Comparison of ENCODE assay signal across 8 cellular contexts in genomic region chr19:16371540-16371986, GRCh38. TPM values are rescaled to one million over a fixed set of nuclear protein-coding genes. Genes with fewer than 3 reads are reported as not detected.
DNase-seq lines count a peak whose midpoint lies in the region; ATAC-seq and TF ChIP-seq lines count a peak whose summit lies in the region.

No MANE protein-coding gene starts in this region.

- ATAC-seq in GM21381 (IDR thresholded peaks at IDR 0.05; ENCODE audit: unreplicated experiment) (peak; percentile 68), lung (ENCODE audit: insufficient read depth, low FRiP score) (peak; percentile 19)

- H3K79me2 ChIP-seq in MM.1S (ENCODE audit: low read length): peaks cover 9% of the 10 kb centered on the region

- H4K20me1 ChIP-seq in BLaER1 treated with 17β-estradiol and CSF1 and Interleukin-3, amounts not matched to agents 10 nM and 100 nM: peaks cover 0 to 91% (median 16%) of the 10 kb centered on the region in 11 experiments; a peak in 13 of 22 replicates
- no peaks in the 10 kb centered on the region for H4K20me1 ChIP-seq in MM.1S (ENCODE audit: insufficient read depth, low read length)

- peak overlapping the region in 8 of 11 experiments; percentile 36 to 81 (median 60); a peak in 15 of 22 replicates for H3K27ac ChIP-seq in BLaER1 treated with 17β-estradiol and CSF1 and Interleukin-3, amounts not matched to agents 10 nM and 100 nM
- peak overlapping the region; percentile 93 for H3K27ac ChIP-seq in MM.1S (ENCODE audit: low read length)
- peak overlapping the region in 1 of 2 donors; percentile 81 for H3K27ac ChIP-seq in lung (ENCODE audit: low read depth in 1 of 2, low read length in 1 of 2)
- peak overlapping the region; percentile 9 to 89 for H3K27ac ChIP-seq in testis

- H2AFZ ChIP-seq in MM.1S (ENCODE audit: low read length): no peak overlapping the region

- peaks cover 16 to 43% (median 33%) of the 10 kb centered on the region in 11 experiments for H3K36me3 ChIP-seq in BLaER1 treated with 17β-estradiol and CSF1 and Interleukin-3, amounts not matched to agents 10 nM and 100 nM
- H3K36me3 ChIP-seq in MM.1S (replicated peaks; ENCODE audit: insufficient read depth, low read length) (no peaks in the 10 kb centered on the region), lung (ENCODE audit: control insufficient read depth in 2 of 2, insufficient read depth in 2 of 2, low read length in 2 of 2) (peaks cover 0 to 9% of the 10 kb centered on the region in 2 donors), testis (ENCODE audit: low read depth, missing control alignments) (no peaks in the 10 kb centered on the region)

- 17 to 45% methylated on average over 18 of the region's 18 CpGs for WGBS in lung, 2 donors
- 58 to 59% methylated on average over 18 of the region's 18 CpGs for WGBS in testis, 2 donors

- no peak for TF ChIP-seq POLR2A in testis (IDR thresholded peaks at IDR 0.05)

- peaks cover 20 to 30% (median 29%) of the 10 kb centered on the region in 11 experiments for H3K27me3 ChIP-seq in BLaER1 treated with 17β-estradiol and CSF1 and Interleukin-3, amounts not matched to agents 10 nM and 100 nM
- H3K27me3 ChIP-seq in MM.1S (replicated peaks; ENCODE audit: insufficient read depth, low read length) (no peaks in the 10 kb centered on the region), lung (ENCODE audit: control insufficient read depth, insufficient read depth) (no peaks in the 10 kb centered on the region), testis (no peaks in the 10 kb centered on the region)

- H3K9me2 ChIP-seq in MM.1S (replicated peaks; ENCODE audit: insufficient read depth, low read length): no peaks in the 10 kb centered on the region

- intact Hi-C loops in testis (cut with DNase I; ENCODE audit: low total_unique reads): no loop called here

- peak overlapping the region; percentile 90 to 99 (median 97) for H3K4me2 ChIP-seq in BLaER1 treated with 17β-estradiol and CSF1 and Interleukin-3, amounts not matched to agents 10 nM and 100 nM
- H3K4me2 ChIP-seq in MM.1S (ENCODE audit: low read depth, low read length): peak overlapping the region; percentile 88

- peak overlapping the region in 10 of 11 experiments; percentile 8 to 76 (median 42); a peak in 17 of 22 replicates for H3K9ac ChIP-seq in BLaER1 treated with 17β-estradiol and CSF1 and Interleukin-3, amounts not matched to agents 10 nM and 100 nM
- H3K9ac ChIP-seq in MM.1S (ENCODE audit: low read length): peak overlapping the region; percentile 72

- H3K9me3 ChIP-seq in BLaER1 treated with 17β-estradiol and CSF1 and Interleukin-3, amounts not matched to agents 10 nM and 100 nM (replicated peaks in 1 of 11): no peaks in the 10 kb centered on the region
- no peaks in the 10 kb centered on the region for H3K9me3 ChIP-seq in MM.1S (replicated peaks; ENCODE audit: insufficient read depth, low read length)
- H3K9me3 ChIP-seq in lung (ENCODE audit: control insufficient read depth in 2 of 2, insufficient read depth in 1 of 2, low read length in 1 of 2): no peaks in the 10 kb centered on the region
- no peaks in the 10 kb centered on the region for H3K9me3 ChIP-seq in testis

- TF ChIP-seq CTCF in MM.1S (IDR thresholded peaks at IDR 0.05; ENCODE audit: low read length) (no peak), lung (IDR thresholded peaks at IDR 0.05; ENCODE audit: control extremely low read depth, extremely low read depth) (no peak), testis (IDR thresholded peaks at IDR 0.05) (no peak)

- H3K4me3 ChIP-seq in BLaER1 treated with 17β-estradiol and CSF1 and Interleukin-3, amounts not matched to agents 10 nM and 100 nM: peak overlapping the region in 7 of 10 experiments; percentile 16 to 58 (median 26); a peak in 11 of 20 replicates
- H3K4me3 ChIP-seq in MM.1S (ENCODE audit: low read length) (peak overlapping the region; percentile 29), lung (no peak overlapping the region), testis (no peak overlapping the region)

- peaks cover 64 to 96% (median 86%) of the 10 kb centered on the region in 10 experiments for H3K4me1 ChIP-seq in BLaER1 treated with 17β-estradiol and CSF1 and Interleukin-3, amounts not matched to agents 10 nM and 100 nM
- peaks cover 67% of the 10 kb centered on the region for H3K4me1 ChIP-seq in MM.1S (ENCODE audit: low read length)
- peaks cover 4 to 24% of the 10 kb centered on the region in 2 donors for H3K4me1 ChIP-seq in lung (ENCODE audit: control insufficient read depth in 2 of 2, insufficient read depth in 2 of 2, low read length in 2 of 2)
- H3K4me1 ChIP-seq in testis: peaks cover 59% of the 10 kb centered on the region

- H3F3A ChIP-seq in MM.1S (ENCODE audit: insufficient read depth, low read length): peaks cover 43% of the 10 kb centered on the region

- DNase-seq in MM.1S (peak; percentile 94), activated T-cell treated with anti-CD3 and anti-CD28 coated beads for 48 hours (ENCODE audit: low read depth) (peak; percentile 79), lung (ENCODE audit: low spot score) (peak; percentile 45), testis (peak; percentile 56), NCI-H2196 (lab: John Stamatoyannopoulos, UW; ENCODE audit: unreplicated experiment) (no peak), DMS 273 treated with DMSO at 0.1 percent for 48 hours (lab: John Stamatoyannopoulos, UW) (no peak)

RNA-seq across cellular contexts. Expression of gene KLF2, which starts 46.9 kb away (rescaled TPM):
- total RNA-seq in lung (100 to 1,000 TPM in 1 of 2 donors, 10 to 100 TPM in 1; 32.5 to 104 TPM), testis (10 to 100 TPM; 42.4 to 74.9 TPM)
- polyA plus RNA-seq in lung (100 to 1,000 TPM in 1 of 2 donors, 1 to 10 TPM in 1; 7.7 to 121 TPM), testis (ENCODE audit: insufficient read depth, low read depth, low replicate concordance) (40.2 TPM)

Comparison
In these comparisons a context has a peak if more than half of its experiments do, and no peak if none do; other contexts are left out.
1. H3K4me3 ChIP-seq: peak in BLaER1 treated with 17β-estradiol and CSF1 and Interleukin-3, amounts not matched to agents 10 nM and 100 nM (7 of 10) and MM.1S (single experiment); none in lung (single experiment) and testis (0 of 2).
2. DNase-seq: peak in MM.1S (single experiment), activated T-cell treated with anti-CD3 and anti-CD28 coated beads for 48 hours (single experiment), lung (single experiment) and testis (single experiment); none in NCI-H2196 (single experiment) and DMS 273 treated with DMSO at 0.1 percent for 48 hours (single experiment).